In genomic region chr12:57452937-57453509, GRCh38 we compare ENCODE assay signal across 8 cellular contexts. TPM values are rescaled to one million over a fixed set of nuclear protein-coding genes. Genes with fewer than 3 reads are reported as not detected.
DNase-seq lines count a peak whose midpoint lies in the region; ATAC-seq and TF ChIP-seq lines count a peak whose summit lies in the region.

No MANE protein-coding gene starts in this region.

- peak; percentile 83 for DNase-seq in GM03348 (ENCODE audit: low spot score)
- DNase-seq in NCI-H748 (lab: John Stamatoyannopoulos, UW; ENCODE audit: unreplicated experiment) = peak; percentile 76
- DNase-seq in activated CD8-positive, alpha-beta memory T cell treated with anti-CD3 and anti-CD28 coated beads, Interleukin-2, amount 10 ng/mL, durations not matched to agents 7 days and 5 days = peak; percentile 75
- peak; percentile 62 to 90 for DNase-seq in foreskin fibroblast
- DNase-seq in neural crest cell (ENCODE audit: low read depth, low spot score) = peak; percentile 83
- peak; percentile 72 to 75 for DNase-seq in uterus

- peaks cover 17% of the 10 kb centered on the region for H3K4me1 Mint-ChIP-seq in activated CD8-positive, alpha-beta memory T cell treated with anti-CD3 and anti-CD28 coated beads, Interleukin-2, amount 10 ng/mL, durations not matched to agents 7 days and 5 days
- peaks cover 10% of the 10 kb centered on the region for H3K4me1 Mint-ChIP-seq in neural crest cell

- H3K36me3 ChIP-seq in uterus = no peaks in the 10 kb centered on the region

- peak; percentile 70 for ATAC-seq in HG02885 (IDR thresholded peaks at IDR 0.05; ENCODE audit: poor library complexity, unreplicated experiment)
- ATAC-seq in activated CD8-positive, alpha-beta memory T cell treated with anti-CD3 and anti-CD28 coated beads, Interleukin-2, amount 10 ng/mL, durations not matched to agents 7 days and 5 days = peak; percentile 69
- ATAC-seq in GM21447 (IDR thresholded peaks at IDR 0.05; ENCODE audit: unreplicated experiment) = no peak

- TF ChIP-seq CTCF in foreskin fibroblast (IDR thresholded peaks at IDR 0.05; ENCODE audit: low read depth, low read length) (peak; percentile 93), neural crest cell (conservative IDR thresholded peaks at IDR 0.05) (peak; percentile 88), uterus (IDR thresholded peaks at IDR 0.05) (peak; percentile 85 to 90 (median 88))

- H3K27me3 ChIP-seq in uterus = no peaks in the 10 kb centered on the region

- CTCF ChIA-PET in activated CD8-positive, alpha-beta memory T cell treated with anti-CD3 and anti-CD28 coated beads, Interleukin-2, amount 10 ng/mL, durations not matched to agents 7 days and 5 days (lab: Charles Lee) = interaction anchor here (0.6 to 15.0 kb wide), 36 partner anchors 9 to 374 kb away, joined by 3 to 144 read pairs (median 5); partner anchors contain the start of genes ARHGAP9, B4GALNT1 and NEMP1

- intact Hi-C loops in uterus (cut with DNase I; ENCODE audit: low total_unique reads) = no loop called here

- H3K36me3 Mint-ChIP-seq in activated CD8-positive, alpha-beta memory T cell treated with anti-CD3 and anti-CD28 coated beads, Interleukin-2, amount 10 ng/mL, durations not matched to agents 7 days and 5 days = no peaks in the 10 kb centered on the region
- no peaks in the 10 kb centered on the region for H3K36me3 Mint-ChIP-seq in neural crest cell (ENCODE audit: low read depth)

- H3K4me3 ChIP-seq in foreskin fibroblast (ENCODE audit: low read depth in 1 of 2, low read length in 2 of 2) = no peak overlapping the region
- no peak overlapping the region for H3K4me3 ChIP-seq in uterus

- H3K27ac ChIP-seq in uterus = peak overlapping the region in 1 of 2 donors; percentile 57

- H3K27me3 Mint-ChIP-seq in activated CD8-positive, alpha-beta memory T cell treated with anti-CD3 and anti-CD28 coated beads, Interleukin-2, amount 10 ng/mL, durations not matched to agents 7 days and 5 days = no peaks in the 10 kb centered on the region
- peaks cover 18% of the 10 kb centered on the region for H3K27me3 Mint-ChIP-seq in neural crest cell (ENCODE audit: low read depth)

- H3K9me3 Mint-ChIP-seq in activated CD8-positive, alpha-beta memory T cell treated with anti-CD3 and anti-CD28 coated beads, Interleukin-2, amount 10 ng/mL, durations not matched to agents 7 days and 5 days (ENCODE audit: low read depth) = no peaks in the 10 kb centered on the region
- H3K9me3 Mint-ChIP-seq in neural crest cell = no peaks in the 10 kb centered on the region

- H3K9me3 ChIP-seq in uterus = no peaks in the 10 kb centered on the region

- H3K4me1 ChIP-seq in uterus = peaks cover 0 to 7% of the 10 kb centered on the region in 2 donors

- no peak for TF ChIP-seq POLR2A in uterus (IDR thresholded peaks at IDR 0.05)

- no peak overlapping the region for H3K4me3 Mint-ChIP-seq in activated CD8-positive, alpha-beta memory T cell treated with anti-CD3 and anti-CD28 coated beads, Interleukin-2, amount 10 ng/mL, durations not matched to agents 7 days and 5 days
- no peak overlapping the region for H3K4me3 Mint-ChIP-seq in neural crest cell

- H3K27ac Mint-ChIP-seq in activated CD8-positive, alpha-beta memory T cell treated with anti-CD3 and anti-CD28 coated beads, Interleukin-2, amount 10 ng/mL, durations not matched to agents 7 days and 5 days = no peak overlapping the region
- no peak overlapping the region for H3K27ac Mint-ChIP-seq in neural crest cell (ENCODE audit: unreplicated experiment)

RNA-seq across cellular contexts. Expression of gene INHBE, which starts 2.1 kb away (rescaled TPM):
- total RNA-seq in activated CD8-positive, alpha-beta memory T cell treated with anti-CD3 and anti-CD28 coated beads, Interleukin-2, amount 10 ng/mL, durations not matched to agents 7 days and 5 days = under 1 TPM in 1 of 2 experiments, not detected in 1; 0.35 TPM
- total RNA-seq in neural crest cell (0.36 and 0.61 TPM in 2 replicates), uterus (not detected)

RNA-seq across cellular contexts. Expression of gene GLI1, which starts 6.6 kb away (rescaled TPM):
- under 1 TPM; 0.52 to 0.53 TPM for total RNA-seq in activated CD8-positive, alpha-beta memory T cell treated with anti-CD3 and anti-CD28 coated beads, Interleukin-2, amount 10 ng/mL, durations not matched to agents 7 days and 5 days
- 0.58 and 1.3 TPM in 2 replicates for total RNA-seq in neural crest cell
- total RNA-seq in uterus = 1 to 10 TPM in 2 of 4 donors, not detected in 2; 6.1 to 6.6 TPM

RNA-seq across cellular contexts. Expression of gene INHBC, which starts 18.4 kb away (rescaled TPM):
- not detected for total RNA-seq in activated CD8-positive, alpha-beta memory T cell treated with anti-CD3 and anti-CD28 coated beads, Interleukin-2, amount 10 ng/mL, durations not matched to agents 7 days and 5 days
- 0.14 TPM in 1 of 2 replicates, not detected in the other for total RNA-seq in neural crest cell
- not detected for total RNA-seq in uterus

RNA-seq across cellular contexts. Expression of gene R3HDM2, which starts 22.2 kb away (rescaled TPM):
- total RNA-seq in activated CD8-positive, alpha-beta memory T cell treated with anti-CD3 and anti-CD28 coated beads, Interleukin-2, amount 10 ng/mL, durations not matched to agents 7 days and 5 days = 10 to 100 TPM; 53.8 to 82.4 TPM
- total RNA-seq in neural crest cell = 57.3 and 57.5 TPM in 2 replicates
- 10 to 100 TPM in 3 of 4 donors, 1 to 10 TPM in 1; 9.4 to 89.0 (median 34.2) TPM for total RNA-seq in uterus

RNA-seq across cellular contexts. Expression of gene ARHGAP9, which starts 26.6 kb away (rescaled TPM):
- 100 to 1,000 TPM; 234 to 363 TPM for total RNA-seq in activated CD8-positive, alpha-beta memory T cell treated with anti-CD3 and anti-CD28 coated beads, Interleukin-2, amount 10 ng/mL, durations not matched to agents 7 days and 5 days
- total RNA-seq in neural crest cell (0.56 and 1.0 TPM in 2 replicates), uterus (1 to 10 TPM; 1.5 to 8.1 (median 3.3) TPM)
